ENCODE assay signal across 1 cellular context in genomic region chr13:19604306-19604705, GRCh38.
TF ChIP-seq lines count a peak whose summit lies in the region.

No MANE protein-coding gene starts in this region.

TF ChIP-seq in HCT116, 20 proteins besides CTCF, POLR2A, EP300 and RAD21 (continued from another document):
- no peak for TF ChIP-seq ATF3 (IDR thresholded peaks at IDR 0.05)
- TF ChIP-seq, protein P1, sequence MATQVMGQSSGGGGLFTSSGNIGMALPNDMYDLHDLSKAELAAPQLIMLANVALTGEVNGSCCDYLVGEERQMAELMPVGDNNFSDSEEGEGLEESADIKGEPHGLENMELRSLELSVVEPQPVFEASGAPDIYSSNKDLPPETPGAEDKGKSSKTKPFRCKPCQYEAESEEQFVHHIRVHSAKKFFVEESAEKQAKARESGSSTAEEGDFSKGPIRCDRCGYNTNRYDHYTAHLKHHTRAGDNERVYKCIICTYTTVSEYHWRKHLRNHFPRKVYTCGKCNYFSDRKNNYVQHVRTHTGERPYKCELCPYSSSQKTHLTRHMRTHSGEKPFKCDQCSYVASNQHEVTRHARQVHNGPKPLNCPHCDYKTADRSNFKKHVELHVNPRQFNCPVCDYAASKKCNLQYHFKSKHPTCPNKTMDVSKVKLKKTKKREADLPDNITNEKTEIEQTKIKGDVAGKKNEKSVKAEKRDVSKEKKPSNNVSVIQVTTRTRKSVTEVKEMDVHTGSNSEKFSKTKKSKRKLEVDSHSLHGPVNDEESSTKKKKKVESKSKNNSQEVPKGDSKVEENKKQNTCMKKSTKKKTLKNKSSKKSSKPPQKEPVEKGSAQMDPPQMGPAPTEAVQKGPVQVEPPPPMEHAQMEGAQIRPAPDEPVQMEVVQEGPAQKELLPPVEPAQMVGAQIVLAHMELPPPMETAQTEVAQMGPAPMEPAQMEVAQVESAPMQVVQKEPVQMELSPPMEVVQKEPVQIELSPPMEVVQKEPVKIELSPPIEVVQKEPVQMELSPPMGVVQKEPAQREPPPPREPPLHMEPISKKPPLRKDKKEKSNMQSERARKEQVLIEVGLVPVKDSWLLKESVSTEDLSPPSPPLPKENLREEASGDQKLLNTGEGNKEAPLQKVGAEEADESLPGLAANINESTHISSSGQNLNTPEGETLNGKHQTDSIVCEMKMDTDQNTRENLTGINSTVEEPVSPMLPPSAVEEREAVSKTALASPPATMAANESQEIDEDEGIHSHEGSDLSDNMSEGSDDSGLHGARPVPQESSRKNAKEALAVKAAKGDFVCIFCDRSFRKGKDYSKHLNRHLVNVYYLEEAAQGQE (IDR thresholded peaks at IDR 0.05; ENCODE audit: low read depth), result no peak
- TF ChIP-seq CBX3 (IDR thresholded peaks at IDR 0.05; ENCODE audit: low read depth), result no peak
- TF ChIP-seq YY1 (IDR thresholded peaks at IDR 0.05; ENCODE audit: extremely low read depth, insufficient replicate concordance, low read depth, low read length), result no peak
- TF ChIP-seq ZNF274 (IDR thresholded peaks at IDR 0.05; ENCODE audit: low read depth, low read length), result no peak
- no peak for TF ChIP-seq EGR1 (IDR thresholded peaks at IDR 0.05; ENCODE audit: low read depth)
- TF ChIP-seq SIN3A (IDR thresholded peaks at IDR 0.05; ENCODE audit: low read depth), result no peak
